In genomic region chr6:35014786-35015185, GRCh38 we compare ENCODE assay signal across 1 cellular context.
TF ChIP-seq lines count a peak whose summit lies in the region.

No MANE protein-coding gene starts in this region.

TF ChIP-seq in WTC11, 78 proteins besides CTCF, POLR2A, EP300 and RAD21 (continued from another document):
- TF ChIP-seq ARID4B (CRISPR knock-in tag; IDR thresholded peaks at IDR 0.05; ENCODE audit: borderline replicate concordance) (no peak), MLX (CRISPR knock-in tag; IDR thresholded peaks at IDR 0.05) (no peak), IRF2 (CRISPR knock-in tag; IDR thresholded peaks at IDR 0.05; ENCODE audit: borderline replicate concordance, low read depth) (no peak), ZSCAN18 (CRISPR knock-in tag; IDR thresholded peaks at IDR 0.05) (no peak)
